In genomic region chr2:20667151-20667530, GRCh38 we compare ENCODE assay signal across 1 cellular context.
TF ChIP-seq lines count a peak whose summit lies in the region.

No MANE protein-coding gene starts in this region.

TF ChIP-seq in GM23338, 12 proteins besides CTCF, POLR2A, EP300 and RAD21:
- TF ChIP-seq REST (IDR thresholded peaks at IDR 0.05; ENCODE audit: unreplicated experiment) (no peak), ZNF114 (CRISPR knock-in tag; IDR thresholded peaks at IDR 0.05) (no peak), EZH2phosphoT487 (IDR thresholded peaks at IDR 0.05; ENCODE audit: unreplicated experiment) (no peak), NANOG (IDR thresholded peaks at IDR 0.05; ENCODE audit: borderline replicate concordance) (no peak)
